In the genomic region with DNA sequence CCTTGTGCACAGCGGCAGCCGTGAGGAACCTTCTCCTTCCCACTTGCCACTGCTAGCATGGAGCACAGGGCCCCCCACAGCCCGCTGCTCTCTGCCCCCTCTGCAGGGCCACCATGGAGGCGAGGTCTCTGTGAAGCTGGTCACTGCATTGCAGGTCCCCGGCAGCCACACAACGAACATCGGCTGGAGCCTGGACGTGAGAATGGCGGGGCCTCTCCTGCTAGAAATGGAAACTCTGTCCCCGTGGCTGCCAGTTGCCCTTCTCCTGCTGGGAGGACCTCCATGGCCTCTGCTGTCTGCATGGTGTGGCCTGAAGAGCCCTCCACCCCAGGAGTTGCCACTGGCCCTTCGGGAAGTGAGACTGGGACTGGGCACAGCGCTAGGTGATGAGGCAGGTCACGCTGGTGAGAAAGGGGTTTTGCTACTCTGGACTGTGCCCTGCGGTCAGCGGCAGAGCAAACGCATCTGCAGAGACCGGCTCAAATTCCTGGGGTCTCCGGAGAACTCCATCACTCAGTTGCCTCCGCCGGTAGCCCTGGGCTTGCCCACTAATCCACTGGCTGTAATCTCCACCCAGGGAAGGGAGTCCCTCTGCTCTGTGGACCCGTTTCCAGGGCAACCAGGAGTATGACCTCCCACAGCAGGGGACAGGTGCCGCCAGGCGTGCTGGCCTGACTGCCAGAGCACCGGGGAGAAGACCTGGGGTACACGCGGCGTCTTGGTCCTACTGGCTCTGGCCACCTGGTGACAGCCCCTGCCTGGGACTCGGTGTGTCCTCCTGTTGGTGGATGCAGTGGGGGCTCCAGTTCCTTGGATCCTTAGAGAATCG, we compare ENCODE assay signal across 16 cellular contexts.
A peak's percentile ranks its signal among the peaks of the same experiment; 100 is the strongest.
DNase-seq lines count a peak whose midpoint lies in the region; ATAC-seq, FAIRE-seq and TF ChIP-seq lines count a peak whose summit lies in the region.
"Had no signal": no experiment of that assay in that cellular context is flagged by ENCODE, and none has a peak within 500 bp of the region (broad histone marks: within the 10 kb centered on the region; RNA-seq: fewer than 3 reads in every experiment).

No MANE protein-coding gene starts in this region.

- TF ChIP-seq CTCF in RWPE2 (IDR thresholded peaks at IDR 0.05; ENCODE audit: poor library complexity, severe bottlenecking) (no peak), right lobe of liver (IDR thresholded peaks at IDR 0.05) (no peak), spleen (IDR thresholded peaks at IDR 0.05 in 8 of 11, conservative IDR thresholded peaks at IDR 0.05 in 3 of 11) (no peak)

- no peak overlapping the region for H3K4me3 Mint-ChIP-seq in activated naive CD4-positive, alpha-beta T cell treated with anti-CD3 and anti-CD28 coated beads, Interleukin-2, amount 10 ng/mL, durations not matched to agents 7 days and 5 days
- H3K4me3 Mint-ChIP-seq: CD14-positive monocyte had no signal

- no peaks in the 10 kb centered on the region for H3K27me3 Mint-ChIP-seq in activated naive CD4-positive, alpha-beta T cell treated with anti-CD3 and anti-CD28 coated beads, Interleukin-2, amount 10 ng/mL, durations not matched to agents 7 days and 5 days

- intact Hi-C loops in right lobe of liver (cut with DNase I) (no loop called here), spleen (cut with DNase I; ENCODE audit: low total_unique reads) (no loop called here)

- H3K27ac ChIP-seq in RWPE2 (ENCODE audit: poor library complexity, severe bottlenecking) (no peak overlapping the region), right lobe of liver (no peak overlapping the region), spleen (no peak overlapping the region)

- CTCF ChIA-PET in activated naive CD4-positive, alpha-beta T cell treated with anti-CD3 and anti-CD28 coated beads, Interleukin-2, amount 10 ng/mL, durations not matched to agents 7 days and 5 days (lab: Charles Lee): no interaction called here

- H3K4me3 ChIP-seq in RWPE2 (ENCODE audit: severe bottlenecking) (no peak overlapping the region), right lobe of liver (no peak overlapping the region), spleen (no peak overlapping the region)
- H3K4me3 ChIP-seq: HAP-1 had no signal

- H3K9me3 Mint-ChIP-seq in activated naive CD4-positive, alpha-beta T cell treated with anti-CD3 and anti-CD28 coated beads, Interleukin-2, amount 10 ng/mL, durations not matched to agents 7 days and 5 days: no peaks in the 10 kb centered on the region
- H3K9me3 Mint-ChIP-seq: CD14-positive monocyte had no signal

- H3K4me1 ChIP-seq in RWPE2 (ENCODE audit: insufficient read depth, poor library complexity, severe bottlenecking) (no peaks in the 10 kb centered on the region), right lobe of liver (no peaks in the 10 kb centered on the region), spleen (peaks cover 0 to 12% (median 0%) of the 10 kb centered on the region in 6 donors)
- H3K4me1 ChIP-seq: HAP-1 had no signal

- DNase-seq in activated naive CD4-positive, alpha-beta T cell treated with anti-CD3 and anti-CD28 coated beads, Interleukin-2, amount 10 ng/mL, durations not matched to agents 7 days and 5 days: peak; percentile 14
- DNase-seq in activated naive CD4-positive, alpha-beta T cell treated with Interleukin-2 at 50 U/mL for 16 hours: no peak
- DNase-seq in RWPE2 (ENCODE audit: low spot score) (peak; percentile 23), right lobe of liver (peak in 2 of 3 donors; percentile 38 to 50), spleen (peak; percentile 68), globus pallidus (ENCODE audit: low spot score) (no peak), pons (ENCODE audit: low spot score) (no peak), frontal cortex (ENCODE audit: low spot score in 2 of 2) (no peak)
- DNase-seq: COR-L47, Karpas-422, MM.1S, NCI-H1105, NCI-H2029, NCI-H2171 treated with DMSO at 0.1 percent for 48 hours had no signal

- H3K36me3 Mint-ChIP-seq in activated naive CD4-positive, alpha-beta T cell treated with anti-CD3 and anti-CD28 coated beads, Interleukin-2, amount 10 ng/mL, durations not matched to agents 7 days and 5 days: no peaks in the 10 kb centered on the region
- H3K36me3 Mint-ChIP-seq: CD14-positive monocyte had no signal

- no peak for FAIRE-seq in frontal cortex (lab: Jason Lieb, UNC)

- H3K27me3 ChIP-seq in RWPE2 (ENCODE audit: insufficient read depth, poor library complexity, severe bottlenecking): no peaks in the 10 kb centered on the region
- no peaks in the 10 kb centered on the region for H3K27me3 ChIP-seq in right lobe of liver
- H3K27me3 ChIP-seq in spleen (replicated peaks in 1 of 7): peaks cover 0 to 35% (median 0%) of the 10 kb centered on the region in 7 donors

- ATAC-seq in RWPE2 (ENCODE audit: low read depth) (no peak), right lobe of liver (no peak)

- WGBS in right lobe of liver (ENCODE audit: insufficient coverage, low coverage, low lambda C conversion rate, missing lambda C conversion rate): 74% methylated on average over 4 of the region's 29 CpGs
- 81 to 88% (median 86%) methylated on average over 22 to 29 of the region's 29 CpGs for WGBS in spleen, 5 donors

- H3K27ac Mint-ChIP-seq in activated naive CD4-positive, alpha-beta T cell treated with anti-CD3 and anti-CD28 coated beads, Interleukin-2, amount 10 ng/mL, durations not matched to agents 7 days and 5 days: no peak overlapping the region
- H3K27ac Mint-ChIP-seq: CD14-positive monocyte had no signal

- no peaks in the 10 kb centered on the region for H3K4me1 Mint-ChIP-seq in activated naive CD4-positive, alpha-beta T cell treated with anti-CD3 and anti-CD28 coated beads, Interleukin-2, amount 10 ng/mL, durations not matched to agents 7 days and 5 days
- H3K4me1 Mint-ChIP-seq: CD14-positive monocyte had no signal

- H3K9me3 ChIP-seq in RWPE2 (ENCODE audit: severe bottlenecking) (no peaks in the 10 kb centered on the region), right lobe of liver (no peaks in the 10 kb centered on the region), spleen (no peaks in the 10 kb centered on the region)
- H3K9me3 ChIP-seq: HAP-1 had no signal

- H3K36me3 ChIP-seq in RWPE2 (ENCODE audit: low read depth) (no peaks in the 10 kb centered on the region), right lobe of liver (no peaks in the 10 kb centered on the region), spleen (no peaks in the 10 kb centered on the region)
- H3K36me3 ChIP-seq: HAP-1 had no signal

- TF ChIP-seq POLR2A in right lobe of liver (IDR thresholded peaks at IDR 0.05) (no peak), spleen (IDR thresholded peaks at IDR 0.05) (no peak)

Comparison
In these comparisons a context has a peak if more than half of its experiments do, and no peak if none do; other contexts are left out.
1. DNase-seq: peak in activated naive CD4-positive, alpha-beta T cell treated with anti-CD3 and anti-CD28 coated beads, Interleukin-2, amount 10 ng/mL, durations not matched to agents 7 days and 5 days (single experiment), RWPE2 (single experiment), right lobe of liver (2 of 3) and spleen (single experiment); none in activated naive CD4-positive, alpha-beta T cell treated with Interleukin-2 at 50 U/mL for 16 hours (single experiment), globus pallidus (single experiment), pons (single experiment) and frontal cortex (0 of 2).